ENCODE assay signal across 1 cellular context in the genomic region with DNA sequence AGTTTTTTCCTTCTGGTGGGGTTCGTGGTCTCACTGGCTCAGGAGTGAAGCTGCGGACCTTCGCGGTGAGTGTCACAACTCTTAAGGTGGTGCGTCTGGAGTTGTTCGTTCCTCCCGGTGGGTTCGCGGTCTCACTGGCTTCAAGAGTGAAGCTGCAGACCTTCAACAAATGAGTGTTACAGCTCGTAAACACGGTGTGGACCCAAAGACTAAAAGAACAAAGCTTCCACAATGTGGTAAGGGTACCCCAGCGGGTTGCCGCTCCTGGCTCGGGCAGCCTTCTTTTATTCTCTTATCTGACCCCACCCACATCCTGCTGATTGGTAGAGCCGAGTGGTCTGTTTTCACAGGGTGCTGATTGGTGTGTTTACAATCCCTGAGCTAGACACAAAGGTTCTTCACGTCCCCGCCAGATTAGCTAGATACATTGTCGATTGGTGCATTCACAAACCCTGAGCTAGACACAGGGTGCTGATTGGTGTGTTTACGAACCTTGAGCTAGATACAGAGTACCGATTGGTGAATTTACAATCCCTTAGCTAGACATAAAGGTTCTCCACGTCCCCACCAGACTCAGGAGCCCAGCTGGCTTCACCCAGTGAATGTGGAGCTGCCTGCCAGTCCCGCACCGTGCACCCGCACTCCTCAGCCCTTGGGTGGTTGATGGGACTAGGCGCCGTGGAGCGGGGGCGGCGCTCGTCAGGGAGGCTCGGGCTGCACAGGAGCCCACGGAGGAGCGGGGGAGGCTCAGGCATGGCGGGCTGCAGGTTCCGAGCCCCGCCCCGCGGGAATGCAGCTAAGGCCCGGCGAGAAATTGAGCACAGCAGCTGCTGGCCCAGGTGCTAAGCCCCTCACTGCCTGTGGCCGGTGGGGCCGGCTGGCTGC.
A peak's percentile ranks its signal among the peaks of the same experiment; 100 is the strongest.
TF ChIP-seq lines count a peak whose summit lies in the region.

No MANE protein-coding gene starts in this region.

TF ChIP-seq in GM23338, 12 proteins besides CTCF, POLR2A, EP300 and RAD21:
- peak; percentile 26; the same call in 1 of the 2 replicates for TF ChIP-seq POLR2AphosphoS5 (IDR thresholded peaks at IDR 0.05; ENCODE audit: low read depth)
